13 cellular contexts compared by ENCODE assay signal in the genomic region with DNA sequence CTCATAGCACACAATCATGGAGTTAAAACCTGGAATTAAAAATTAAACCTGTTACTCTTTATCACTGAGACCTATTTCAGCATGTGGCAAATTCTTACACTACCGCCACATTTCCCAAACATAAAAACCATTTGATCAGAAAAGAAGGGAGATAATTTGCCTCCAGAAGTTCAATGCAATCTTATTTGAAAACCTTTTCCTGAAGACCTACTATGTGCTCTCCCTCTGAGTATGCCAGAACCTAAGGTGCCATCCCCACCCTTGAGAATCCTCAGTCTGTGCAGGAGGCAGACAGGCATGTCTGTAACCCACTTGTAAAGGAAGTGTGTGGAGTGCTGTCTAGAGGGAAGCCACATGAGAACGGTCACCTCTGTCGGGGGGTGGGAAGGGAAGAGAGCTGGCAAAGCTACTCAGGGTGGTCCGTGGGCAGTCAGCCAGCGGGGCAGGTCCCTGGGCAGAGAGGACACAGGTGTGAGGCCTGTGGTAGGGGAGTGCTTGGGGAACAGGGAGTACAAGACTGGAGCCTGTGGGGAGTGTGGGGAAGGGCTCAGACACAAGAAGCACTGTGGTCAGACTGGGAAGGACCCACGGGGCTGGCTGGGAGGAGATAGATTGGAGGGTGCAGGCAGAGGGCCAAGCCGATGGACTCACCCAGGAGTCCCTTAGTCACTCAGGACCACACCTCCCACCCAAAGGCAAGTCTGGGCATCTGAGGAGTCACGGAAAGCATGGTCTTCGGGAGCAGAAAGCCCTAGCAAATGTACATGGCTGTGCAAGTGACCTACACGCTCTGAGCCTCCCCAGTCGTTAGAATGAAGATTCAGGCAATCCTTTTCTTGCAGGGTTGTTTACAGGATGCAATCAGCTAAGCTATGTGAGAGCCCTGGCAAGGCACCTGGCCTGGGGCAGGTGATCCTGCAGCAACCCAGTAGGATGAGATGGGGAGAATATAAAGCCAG. TPM values are rescaled to one million over a fixed set of nuclear protein-coding genes. Genes with fewer than 3 reads are reported as not detected.
DNase-seq lines count a peak whose midpoint lies in the region; ATAC-seq, FAIRE-seq and TF ChIP-seq lines count a peak whose summit lies in the region.
"Had no signal": no experiment of that assay in that cellular context is flagged by ENCODE, and none has a peak within 500 bp of the region (broad histone marks: within the 10 kb centered on the region; RNA-seq: fewer than 3 reads in every experiment).

No MANE protein-coding gene starts in this region.

- H3K36me3 ChIP-seq in HCT116 (ENCODE audit: control insufficient read depth in 1 of 2, insufficient read depth in 2 of 2, low read length in 2 of 2): no peaks in the 10 kb centered on the region
- H3K36me3 ChIP-seq in left lung: no peaks in the 10 kb centered on the region
- H3K36me3 ChIP-seq in mucosa of descending colon (ENCODE audit: low read depth): no peaks in the 10 kb centered on the region
- H3K36me3 ChIP-seq in colonic mucosa: no peaks in the 10 kb centered on the region

- TF ChIP-seq CTCF in A549 (IDR thresholded peaks at IDR 0.05) (no peak), HCT116 (IDR thresholded peaks at IDR 0.05 in 2 of 3, conservative IDR thresholded peaks at IDR 0.05 in 1 of 3; ENCODE audit: borderline replicate concordance in 1 of 3, insufficient read depth in 1 of 3, low read depth in 2 of 3, low read length in 2 of 3) (no peak), astrocyte of the spinal cord (IDR thresholded peaks at IDR 0.05; ENCODE audit: low read depth, low read length) (no peak), left lung (IDR thresholded peaks at IDR 0.05) (no peak), natural killer cell (IDR thresholded peaks at IDR 0.05) (no peak), mucosa of descending colon (IDR thresholded peaks at IDR 0.05) (no peak), colonic mucosa (IDR thresholded peaks at IDR 0.05) (no peak)

- WGBS in A549 (ENCODE audit: missing lambda C conversion rate): 61% methylated on average over 11 of the region's 11 CpGs

- no peak overlapping the region for H3K4me3 Mint-ChIP-seq in natural killer cell
- H3K4me3 Mint-ChIP-seq: CD4-positive, alpha-beta memory T cell; stimulated activated naive B cell treated with anti-CD40 and anti-IgM and Interleukin-4, amounts not matched to agents 10 μg/mL and 1 μg/mL and 100 μg/mL, for 72 hours; WTC11 had no signal

- H3K9me3 ChIP-seq in A549: no peaks in the 10 kb centered on the region
- H3K9me3 ChIP-seq in HCT116 (ENCODE audit: control insufficient read depth in 1 of 2, insufficient read depth in 1 of 2, low read depth in 1 of 2, low read length in 2 of 2): no peaks in the 10 kb centered on the region
- no peaks in the 10 kb centered on the region for H3K9me3 ChIP-seq in left lung
- H3K9me3 ChIP-seq in mucosa of descending colon: no peaks in the 10 kb centered on the region
- no peaks in the 10 kb centered on the region for H3K9me3 ChIP-seq in colonic mucosa

- no peaks in the 10 kb centered on the region for H3K79me2 ChIP-seq in HCT116 (ENCODE audit: insufficient read depth, low read length)

- no peaks in the 10 kb centered on the region for H4K20me1 ChIP-seq in HCT116 (ENCODE audit: insufficient read depth)

- POLR2A ChIA-PET in A549 (lab: Yijun Ruan, JAX): no interaction called here
- POLR2A ChIA-PET in HCT116 (lab: Charles Lee): no interaction called here

- H3K4me2 ChIP-seq in A549 (peak overlapping the region; percentile 65), HCT116 (ENCODE audit: low read length) (peak overlapping the region; percentile 51)

- CTCF ChIA-PET in A549 (lab: Yijun Ruan, JAX): no interaction called here
- CTCF ChIA-PET in HCT116 (lab: Charles Lee): interaction anchor here (1.1 kb wide), 1 partner anchor 264 kb away, joined by 3 read pairs; no protein-coding TSS in a partner anchor

- intact Hi-C loops in HCT116 (cut with micrococcal nuclease): no loop called here
- intact Hi-C loops in left lung (cut with DNase I): no loop called here
- intact Hi-C loops in natural killer cell (cut with micrococcal nuclease): no loop called here
- intact Hi-C loops in mucosa of descending colon (cut with DNase I, micrococcal nuclease): no loop called here
- intact Hi-C loops in colonic mucosa (cut with DNase I): no loop called here

- no peak overlapping the region for H3K4me3 ChIP-seq in A549
- H3K4me3 ChIP-seq in HCT116 (replicated peaks in 1 of 2; ENCODE audit: low read depth in 1 of 2, low read length in 2 of 2): no peak overlapping the region
- no peak overlapping the region for H3K4me3 ChIP-seq in astrocyte of the spinal cord (ENCODE audit: low read depth, low read length)
- no peak overlapping the region for H3K4me3 ChIP-seq in left lung
- no peak overlapping the region for H3K4me3 ChIP-seq in mucosa of descending colon
- H3K4me3 ChIP-seq in colonic mucosa: no peak overlapping the region

- H3K9ac ChIP-seq in HCT116 (ENCODE audit: low read length): no peak overlapping the region
- H3K9ac ChIP-seq in colonic mucosa (ENCODE audit: low read depth in 2 of 2, low read length in 2 of 2): no peak overlapping the region

- peaks cover 20 to 64% of the 10 kb centered on the region in 2 donors for H3K27me3 Mint-ChIP-seq in natural killer cell (ENCODE audit: low read depth in 2 of 2)

- H3K27ac ChIP-seq in A549 (peak overlapping the region; percentile 77 to 87), HCT116 (ENCODE audit: low read depth, low read length) (no peak overlapping the region), left lung (no peak overlapping the region), colonic mucosa (no peak overlapping the region)

- TF ChIP-seq EP300 in A549 (IDR thresholded peaks at IDR 0.05): no peak

- no peaks in the 10 kb centered on the region for H3K9me3 Mint-ChIP-seq in natural killer cell
- H3K9me3 Mint-ChIP-seq: CD4-positive, alpha-beta memory T cell; stimulated activated naive B cell treated with anti-CD40 and anti-IgM and Interleukin-4, amounts not matched to agents 10 μg/mL and 1 μg/mL and 100 μg/mL, for 72 hours; WTC11 had no signal

- H3K36me3 Mint-ChIP-seq in natural killer cell: no peaks in the 10 kb centered on the region
- H3K36me3 Mint-ChIP-seq: CD4-positive, alpha-beta memory T cell; stimulated activated naive B cell treated with anti-CD40 and anti-IgM and Interleukin-4, amounts not matched to agents 10 μg/mL and 1 μg/mL and 100 μg/mL, for 72 hours; WTC11 had no signal

- no peak overlapping the region for H2AFZ ChIP-seq in HCT116 (ENCODE audit: low read depth, low read length, poor library complexity, severe bottlenecking)

- FAIRE-seq in A549 (lab: Jason Lieb, UNC): no peak

- BruUV-seq in HCT116 (replicated peaks; lab: Mats Ljungman, UMichigan): no TSS peak

- H3K9me2 ChIP-seq in HCT116 (ENCODE audit: insufficient read depth): no peaks in the 10 kb centered on the region

- TF ChIP-seq RAD21 in A549 (conservative IDR thresholded peaks at IDR 0.05 in 1 of 2, IDR thresholded peaks at IDR 0.05 in 1 of 2) (no peak), HCT116 (IDR thresholded peaks at IDR 0.05; ENCODE audit: low read depth) (no peak)

- H3K4me1 ChIP-seq in A549 (peaks cover 78% of the 10 kb centered on the region), HCT116 (ENCODE audit: control insufficient read depth in 1 of 2, insufficient read depth in 2 of 2, low read length in 2 of 2) (peaks cover 40 to 56% of the 10 kb centered on the region in 2 experiments), left lung (peaks cover 24 to 47% of the 10 kb centered on the region in 2 donors), mucosa of descending colon (ENCODE audit: low read depth) (peaks cover 2% of the 10 kb centered on the region), colonic mucosa (no peaks in the 10 kb centered on the region)

- RAD21 ChIA-PET in HCT116 (lab: Charles Lee; ENCODE audit: low non-redundant PET in 1 of 2, low total read pairs in 2 of 2, uncharacterized antibody in 2 of 2, unreplicated experiment in 2 of 2): no interaction called here

- in situ Hi-C loops in astrocyte of the spinal cord (cut with HindIII; ENCODE audit: low sequenced_read_pairs): no loop called here

- ATAC-seq in A549 (peak; percentile 18 to 45; a peak in 4 of 6 replicates), HCT116 (no peak; the same call in 1 of the 2 replicates), left lung (peak; percentile 2), natural killer cell (no peak), mucosa of descending colon (no peak)
- ATAC-seq: stimulated activated naive B cell treated with anti-CD40 and anti-IgM and Interleukin-4, amounts not matched to agents 10 μg/mL and 1 μg/mL and 100 μg/mL, for 72 hours; WTC11 had no signal

- no peak overlapping the region for H3K27ac Mint-ChIP-seq in natural killer cell
- H3K27ac Mint-ChIP-seq: stimulated activated naive B cell treated with anti-CD40 and anti-IgM and Interleukin-4, amounts not matched to agents 10 μg/mL and 1 μg/mL and 100 μg/mL, for 72 hours; WTC11 had no signal

- H3K27me3 ChIP-seq in HCT116 (ENCODE audit: insufficient read depth, low read length) (no peaks in the 10 kb centered on the region), left lung (no peaks in the 10 kb centered on the region), colonic mucosa (no peaks in the 10 kb centered on the region)

- DNase-seq in A549 (ENCODE audit: low read depth in 1 of 2, low spot score in 1 of 2) (no peak), HCT116 (ENCODE audit: low read depth, low spot score) (no peak), astrocyte of the spinal cord (ENCODE audit: low read depth, low spot score) (peak; percentile 50), left lung (peak in 1 of 2 donors; percentile 34), natural killer cell (no peak), iPS-NIHi11 (ENCODE audit: low spot score) (no peak), mucosa of descending colon (no peak), colonic mucosa (no peak)
- DNase-seq: activated naive CD4-positive, alpha-beta T cell; CD4-positive, alpha-beta memory T cell; stimulated activated CD4-positive, alpha-beta T cell treated with anti-CD3 and anti-CD28 coated beads, Interleukin-15, amount 100 ng/mL, for 24 hours; stimulated activated naive B cell treated with anti-CD40 and anti-IgM and Interleukin-4, amounts not matched to agents 10 μg/mL and 1 μg/mL and 100 μg/mL, for 72 hours had no signal

- peaks cover 18 to 21% of the 10 kb centered on the region in 2 donors for H3K4me1 Mint-ChIP-seq in natural killer cell

- TF ChIP-seq POLR2A in A549 (IDR thresholded peaks at IDR 0.05; ENCODE audit: low read length) (no peak), HCT116 (IDR thresholded peaks at IDR 0.05; ENCODE audit: borderline replicate concordance, extremely low read depth, insufficient read depth, insufficient read length) (no peak)

RNA-seq across cellular contexts. Expression of a gene that starts 22.8 kb away (rescaled TPM):
- polyA plus RNA-seq in A549 (2011; rRNA removed): 0.11 and 0.21 TPM in 2 replicates
- polyA plus RNA-seq in A549 (2012; cell fraction: cytosol; rRNA removed): 0.24 and 0.25 TPM in 2 replicates
- polyA plus RNA-seq in A549 (2012; cell fraction: nucleus; rRNA removed): 0.20 and 0.34 TPM in 2 replicates
- 0.36 to 0.51 TPM (median 0.45 TPM) in 3 replicates for polyA plus RNA-seq in A549 (2017; fragmentation: RNase III; extraction: RNeasy Plus Mini Kit Qiagen cat#74134 plus additional on column Dnase treatment)
- 0.66 and 0.78 TPM in 2 replicates for polyA minus RNA-seq in A549 (2011; rRNA and poly(A)+ RNA removed)
- total RNA-seq in HCT116 (2021; ENCODE audit: unreplicated experiment): 1.1 TPM
- polyA plus RNA-seq in HCT116 (2012): 0.56 and 0.72 TPM in 2 replicates
- total RNA-seq in left lung: 10 to 100 TPM; 14.1 to 15.2 TPM
- under 1 TPM; 0.09 to 0.40 (median 0.11) TPM for total RNA-seq in natural killer cell
- 10 to 100 TPM in 2 of 3 donors, 1 to 10 TPM in 1; 8.0 to 18.1 (median 17.8) TPM for total RNA-seq in mucosa of descending colon
- 10 to 100 TPM; 11.5 to 22.3 TPM for total RNA-seq in colonic mucosa

Comparison
In these comparisons a context has a peak if more than half of its experiments do, and no peak if none do; other contexts are left out.
1. ATAC-seq: peak in A549 (2 of 2) and left lung (single experiment); none in HCT116 (single experiment), natural killer cell (0 of 3) and mucosa of descending colon (single experiment).
2. H3K27ac ChIP-seq: peak in A549 (2 of 2); none in HCT116 (single experiment), left lung (0 of 2) and colonic mucosa (single experiment).